Comparison of ENCODE assay signal across 8 cellular contexts in genomic region chr13:77026255-77026782, GRCh38. TPM values are rescaled to one million over a fixed set of nuclear protein-coding genes. Genes with fewer than 3 reads are reported as not detected.
DNase-seq lines count a peak whose midpoint lies in the region; ATAC-seq and TF ChIP-seq lines count a peak whose summit lies in the region.

No MANE protein-coding gene starts in this region.

- H3K27me3 ChIP-seq in OCI-LY1 (ENCODE audit: insufficient read depth, low read length), result no peaks in the 10 kb centered on the region
- no peaks in the 10 kb centered on the region for H3K27me3 ChIP-seq in esophagus (ENCODE audit: control insufficient read depth in 1 of 2, insufficient read depth in 2 of 2, low read length in 2 of 2)
- H3K27me3 ChIP-seq in muscle layer of duodenum (ENCODE audit: low read depth, low read length), result no peaks in the 10 kb centered on the region

- ATAC-seq in GM19328 (IDR thresholded peaks at IDR 0.05; ENCODE audit: unreplicated experiment) (peak; percentile 56), HG03460 (IDR thresholded peaks at IDR 0.05; ENCODE audit: unreplicated experiment) (peak; percentile 50)

- H2AFZ ChIP-seq in OCI-LY1 (ENCODE audit: low read length), result no peak overlapping the region

- H3K4me1 ChIP-seq in OCI-LY1 (ENCODE audit: insufficient read depth, low read length, severe bottlenecking), result peaks cover 56% of the 10 kb centered on the region
- peaks cover 0 to 3% of the 10 kb centered on the region in 2 donors for H3K4me1 ChIP-seq in esophagus (ENCODE audit: control insufficient read depth in 2 of 2, insufficient read depth in 2 of 2, low read length in 1 of 2)
- peaks cover 26 to 44% of the 10 kb centered on the region in 2 donors for H3K4me1 ChIP-seq in muscle layer of duodenum (ENCODE audit: control insufficient read depth in 1 of 2, insufficient read depth in 2 of 2, low read length in 2 of 2)

- peak overlapping the region; percentile 96 for H3K4me3 ChIP-seq in OCI-LY1 (ENCODE audit: low read depth, low read length, poor library complexity, severe bottlenecking)
- H3K4me3 ChIP-seq in esophagus (ENCODE audit: low read depth in 1 of 2, low read length in 2 of 2), result peak overlapping the region; percentile 81 to 95
- H3K4me3 ChIP-seq in muscle layer of duodenum (ENCODE audit: low read depth in 1 of 2, low read length in 2 of 2), result peak overlapping the region; percentile 86 to 96

- peaks cover 50% of the 10 kb centered on the region for H3K79me2 ChIP-seq in OCI-LY1 (ENCODE audit: insufficient read depth, low read length)

- H3K9ac ChIP-seq in OCI-LY1 (ENCODE audit: low read length), result peak overlapping the region; percentile 98

- H3K9me3 ChIP-seq in OCI-LY1 (ENCODE audit: low read length) (no peaks in the 10 kb centered on the region), esophagus (ENCODE audit: control insufficient read depth in 2 of 2, insufficient read depth in 1 of 2, low read depth in 1 of 2, low read length in 1 of 2) (no peaks in the 10 kb centered on the region), muscle layer of duodenum (ENCODE audit: control insufficient read depth in 1 of 2, low read length in 2 of 2) (no peaks in the 10 kb centered on the region)

- H3F3A ChIP-seq in OCI-LY1 (ENCODE audit: insufficient read depth, low read length), result no peaks in the 10 kb centered on the region

- TF ChIP-seq CTCF in C4-2B (conservative IDR thresholded peaks at IDR 0.05), result no peak
- TF ChIP-seq CTCF in OCI-LY1 (IDR thresholded peaks at IDR 0.05; ENCODE audit: low read length), result no peak; the same call in 1 of the 2 replicates

- DNase-seq in activated T-cell treated with anti-CD3 and anti-CD28 coated beads for 4 hours, result peak; percentile 48
- peak; percentile 49 to 70 for DNase-seq in stimulated activated CD8-positive, alpha-beta memory T cell treated with anti-CD3 and anti-CD28 coated beads, Interleukin-7, amount 100 ng/mL, for 4 hours (ENCODE audit: low read depth in 2 of 2)

- 0 to 1% methylated on average over 33 to 51 of the region's 53 CpGs for WGBS in esophagus, 2 donors

- H3K36me3 ChIP-seq in OCI-LY1 (ENCODE audit: insufficient read depth, low read length) (peaks cover 6% of the 10 kb centered on the region), esophagus (ENCODE audit: control insufficient read depth in 2 of 2, insufficient read depth in 2 of 2, low read length in 1 of 2) (peaks cover 0 to 3% of the 10 kb centered on the region in 2 donors), muscle layer of duodenum (ENCODE audit: control insufficient read depth in 1 of 2, insufficient read depth in 2 of 2, low read length in 2 of 2) (peaks cover 0 to 5% of the 10 kb centered on the region in 2 donors)

- no peaks in the 10 kb centered on the region for H3K9me2 ChIP-seq in OCI-LY1 (ENCODE audit: low read depth, low read length)

- H4K20me1 ChIP-seq in OCI-LY1 (ENCODE audit: insufficient read depth, low read length), result peaks cover 4% of the 10 kb centered on the region

- peak overlapping the region; percentile 92 for H3K27ac ChIP-seq in C4-2B
- peak overlapping the region; percentile 91 for H3K27ac ChIP-seq in OCI-LY1 (ENCODE audit: low read depth, low read length, poor library complexity, severe bottlenecking)
- H3K27ac ChIP-seq in esophagus (ENCODE audit: low read depth in 2 of 2, low read length in 1 of 2), result peak overlapping the region; percentile 99
- peak overlapping the region; percentile 77 for H3K27ac ChIP-seq in muscle layer of duodenum (ENCODE audit: low read length)

- H3K4me2 ChIP-seq in OCI-LY1 (ENCODE audit: low read length), result peak overlapping the region; percentile 70

RNA-seq across cellular contexts. Expression of gene FBXL3, which starts 0.6 kb away (rescaled TPM):
- polyA plus RNA-seq in esophagus, result 10 to 100 TPM; 11.5 to 17.9 TPM

RNA-seq across cellular contexts. Expression of gene CLN5, which starts 34.4 kb away (rescaled TPM):
- 1 to 10 TPM; 6.1 to 7.4 TPM for polyA plus RNA-seq in esophagus

Comparison
In these comparisons a context has a peak if more than half of its experiments do, and no peak if none do; other contexts are left out.
1. Peak in every context shown above with its lines: DNase-seq, ATAC-seq, H3K4me3 ChIP-seq and H3K27ac ChIP-seq.